Comparison of ENCODE assay signal across 13 cellular contexts in genomic region chr19:44740351-44740824, GRCh38. TPM values are rescaled to one million over a fixed set of nuclear protein-coding genes. Genes with fewer than 3 reads are reported as not detected.
DNase-seq lines count a peak whose midpoint lies in the region; ATAC-seq and TF ChIP-seq lines count a peak whose summit lies in the region.
"Had no signal": no experiment of that assay in that cellular context is flagged by ENCODE, and none has a peak within 500 bp of the region (broad histone marks: within the 10 kb centered on the region; RNA-seq: fewer than 3 reads in every experiment).

No MANE protein-coding gene starts in this region.

- CTCF ChIA-PET in GM10248 (lab: Yijun Ruan, JAX), result interaction anchor here (1.4 to 8.3 kb wide), 4 partner anchors 11 to 31 kb away, joined by 5 to 93 read pairs (median 10); no protein-coding TSS in a partner anchor

- DNase-seq in GM10248 (ENCODE audit: extremely low spot score) (peak; percentile 39), NAMALWA (ENCODE audit: low spot score) (peak; percentile 61), epithelial cell of prostate (ENCODE audit: low read depth, low spot score) (no peak), retinal pigment epithelial cell (ENCODE audit: low read depth) (no peak), GF-D8 (lab: John Stamatoyannopoulos, UW) (no peak), GDM1 (lab: John Stamatoyannopoulos, UW) (no peak)
- DNase-seq: activated CD4-positive, alpha-beta T cell treated with anti-CD3 and anti-CD28 coated beads for 36 hours; activated naive CD4-positive, alpha-beta T cell treated with anti-CD3 and anti-CD28 coated beads for 36 hours; islet precursor cell had no signal

- H3K4me1 Mint-ChIP-seq in activated T-helper 17 cell treated with anti-CD3 and anti-CD28 coated beads, Interleukin-2, amount 50 U/mL, for 72 hours, result peaks cover 8% of the 10 kb centered on the region

- H3K9me3 Mint-ChIP-seq in activated T-helper 17 cell treated with anti-CD3 and anti-CD28 coated beads, Interleukin-2, amount 50 U/mL, for 72 hours, result no peaks in the 10 kb centered on the region
- H3K9me3 Mint-ChIP-seq: activated naive CD4-positive, alpha-beta T cell treated with anti-CD3 and anti-CD28 coated beads for 36 hours had no signal

- no peaks in the 10 kb centered on the region for H3K36me3 Mint-ChIP-seq in activated T-helper 17 cell treated with anti-CD3 and anti-CD28 coated beads, Interleukin-2, amount 50 U/mL, for 72 hours (ENCODE audit: low read depth)

- H3K27ac Mint-ChIP-seq in activated T-helper 17 cell treated with anti-CD3 and anti-CD28 coated beads, Interleukin-2, amount 50 U/mL, for 72 hours, result no peak overlapping the region
- H3K27ac Mint-ChIP-seq: activated CD4-positive, alpha-beta T cell treated with anti-CD3 and anti-CD28 coated beads for 36 hours; activated naive CD4-positive, alpha-beta T cell treated with anti-CD3 and anti-CD28 coated beads for 36 hours had no signal

- H3K4me3 Mint-ChIP-seq in activated T-helper 17 cell treated with anti-CD3 and anti-CD28 coated beads, Interleukin-2, amount 50 U/mL, for 72 hours, result no peak overlapping the region
- H3K4me3 Mint-ChIP-seq: activated CD4-positive, alpha-beta T cell treated with anti-CD3 and anti-CD28 coated beads for 36 hours; activated naive CD4-positive, alpha-beta T cell treated with anti-CD3 and anti-CD28 coated beads for 36 hours had no signal

- ATAC-seq in GM18858 (IDR thresholded peaks at IDR 0.05; ENCODE audit: unreplicated experiment), result no peak
- ATAC-seq in activated T-helper 17 cell treated with anti-CD3 and anti-CD28 coated beads, Interleukin-2, amount 50 U/mL, for 72 hours (replicated peaks), result no peak
- ATAC-seq: activated CD4-positive, alpha-beta T cell treated with anti-CD3 and anti-CD28 coated beads for 36 hours; right cardiac atrium had no signal

- POLR2A ChIA-PET in GM10248 (lab: Yijun Ruan, JAX), result no interaction called here

- TF ChIP-seq CTCF in GM10248 (IDR thresholded peaks at IDR 0.05; ENCODE audit: control extremely low read depth, extremely low read depth, low read depth, missing control alignments) (peak; percentile 1), retinal pigment epithelial cell (conservative IDR thresholded peaks at IDR 0.05; ENCODE audit: low read depth, low read length) (peak; percentile 20)

- H3K27ac ChIP-seq in epithelial cell of prostate, result peak overlapping the region; percentile 98

- H3K4me3 ChIP-seq in retinal pigment epithelial cell (ENCODE audit: low read length), result no peak overlapping the region

- H3K27me3 Mint-ChIP-seq in activated T-helper 17 cell treated with anti-CD3 and anti-CD28 coated beads, Interleukin-2, amount 50 U/mL, for 72 hours, result no peaks in the 10 kb centered on the region
- H3K27me3 Mint-ChIP-seq: activated CD4-positive, alpha-beta T cell treated with anti-CD3 and anti-CD28 coated beads for 36 hours had no signal

RNA-seq across cellular contexts. Expression of gene BCL3, which starts 8.1 kb away (rescaled TPM):
- 10 to 100 TPM; 79.0 to 86.3 TPM for total RNA-seq in activated T-helper 17 cell treated with anti-CD3 and anti-CD28 coated beads, Interleukin-2, amount 50 U/mL, for 72 hours

RNA-seq across cellular contexts. Expression of gene CBLC, which starts 37.3 kb away (rescaled TPM):
- not detected for total RNA-seq in activated T-helper 17 cell treated with anti-CD3 and anti-CD28 coated beads, Interleukin-2, amount 50 U/mL, for 72 hours
- total RNA-seq: activated CD4-positive, alpha-beta T cell treated with anti-CD3 and anti-CD28 coated beads for 36 hours; activated naive CD4-positive, alpha-beta T cell treated with anti-CD3 and anti-CD28 coated beads for 36 hours; M059J; right cardiac atrium had no signal

RNA-seq across cellular contexts. Expression of gene CEACAM16, which starts 41.4 kb away (rescaled TPM):
- not detected for total RNA-seq in activated T-helper 17 cell treated with anti-CD3 and anti-CD28 coated beads, Interleukin-2, amount 50 U/mL, for 72 hours
- total RNA-seq: activated CD4-positive, alpha-beta T cell treated with anti-CD3 and anti-CD28 coated beads for 36 hours; activated naive CD4-positive, alpha-beta T cell treated with anti-CD3 and anti-CD28 coated beads for 36 hours; M059J; right cardiac atrium had no signal

Comparison
In these comparisons a context has a peak if more than half of its experiments do, and no peak if none do; other contexts are left out.
1. DNase-seq: peak in GM10248 (single experiment) and NAMALWA (single experiment); none in epithelial cell of prostate (single experiment), retinal pigment epithelial cell (single experiment), GF-D8 (single experiment) and GDM1 (single experiment).